Comparison of ENCODE assay signal across 1 cellular context in the genomic region with DNA sequence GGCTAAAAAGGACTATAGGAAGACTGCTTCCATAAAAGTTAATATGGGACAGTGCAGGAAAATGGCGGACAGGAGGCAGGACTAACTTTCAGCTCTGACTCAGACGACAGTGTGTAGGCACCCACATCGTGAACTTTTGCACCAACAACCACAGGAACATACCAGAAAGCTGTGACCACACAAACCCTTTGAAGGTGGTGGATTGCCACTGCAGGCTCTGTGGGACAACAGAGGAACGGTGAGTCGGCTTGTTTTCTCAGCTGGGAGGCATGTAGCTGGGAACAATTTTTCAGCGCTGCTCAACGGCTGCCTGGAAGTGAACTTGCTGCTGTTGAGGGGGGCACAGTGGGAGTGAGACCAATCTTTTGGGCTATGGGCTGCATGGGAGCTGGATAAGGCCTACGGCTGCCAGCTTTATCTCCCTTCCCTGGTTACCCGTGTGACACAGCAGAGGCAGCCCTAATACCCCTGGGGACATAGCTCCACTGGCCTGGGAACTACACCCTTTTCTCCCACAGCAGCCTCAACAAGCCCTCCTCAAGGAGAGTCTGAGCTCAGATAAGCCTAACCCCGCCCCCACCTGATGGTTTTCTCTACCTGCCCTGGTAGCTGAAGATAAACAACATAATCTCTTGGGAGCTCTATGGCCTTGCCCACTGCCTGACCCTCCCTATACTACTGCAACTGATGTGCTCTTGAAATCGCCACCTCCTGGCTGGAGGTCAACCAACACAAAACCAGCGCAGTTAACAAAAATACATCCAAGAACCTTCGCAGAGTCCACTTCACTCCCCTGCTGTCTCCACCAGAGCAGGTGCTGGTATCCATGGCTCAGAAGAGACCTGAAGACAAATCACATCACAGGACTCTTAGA.
A peak's percentile ranks its signal among the peaks of the same experiment; 100 is the strongest.
TF ChIP-seq lines count a peak whose summit lies in the region.

No MANE protein-coding gene starts in this region.

TF ChIP-seq in HepG2, 621 proteins besides CTCF, POLR2A, EP300 and RAD21 (continued from another document):
- TF ChIP-seq ZNF574 (CRISPR knock-in tag; IDR thresholded peaks at IDR 0.05), result peak; percentile 92
TF ChIP-seq in HepG2: peak in this region for 1.
